Comparison of ENCODE assay signal across 14 cellular contexts in the genomic region with DNA sequence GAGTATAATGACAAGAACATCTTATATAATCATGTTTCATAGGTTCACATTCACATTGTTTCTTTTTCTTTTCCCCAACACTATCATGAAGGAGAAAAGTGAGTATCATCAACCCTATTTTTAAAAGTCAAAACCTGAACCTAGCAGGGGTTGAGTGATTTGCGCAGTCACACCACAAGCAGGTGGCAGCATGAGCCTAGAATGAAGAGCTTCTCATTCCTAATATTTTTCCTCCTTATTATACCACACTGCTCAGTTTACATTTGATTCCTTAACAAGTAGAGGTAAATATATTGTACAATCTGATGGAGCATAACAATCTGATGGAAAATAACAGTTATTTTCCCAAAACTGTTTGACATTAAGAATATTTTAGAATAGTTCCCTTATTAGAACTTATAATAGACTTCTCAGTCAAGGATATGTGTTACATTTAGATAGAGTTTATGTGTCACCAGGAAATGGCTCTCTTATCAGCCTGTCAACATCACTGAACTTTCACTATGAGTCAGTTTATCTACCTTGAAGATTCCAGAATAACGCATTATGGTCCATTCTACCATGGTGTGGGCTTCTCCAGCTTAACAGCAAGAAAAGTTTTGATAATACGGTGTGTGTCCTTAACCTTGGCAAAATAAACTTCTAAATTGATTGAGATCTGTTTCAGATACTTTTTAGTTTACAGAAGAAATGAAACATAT.
DNase-seq lines count a peak whose midpoint lies in the region; ATAC-seq and TF ChIP-seq lines count a peak whose summit lies in the region.
"Had no signal": no experiment of that assay in that cellular context is flagged by ENCODE, and none has a peak within 500 bp of the region (broad histone marks: within the 10 kb centered on the region; RNA-seq: fewer than 3 reads in every experiment).

No MANE protein-coding gene starts in this region.

- DNase-seq in T-helper 17 cell (no peak), endodermal cell (no peak), HFFc6 (no peak)
- DNase-seq: brain microvascular endothelial cell; effector CD4-positive, alpha-beta T cell; foreskin fibroblast; H7; MG63; NCI-H2107 had no signal

- peaks cover 14% of the 10 kb centered on the region for H3K4me1 Mint-ChIP-seq in T-helper 17 cell
- H3K4me1 Mint-ChIP-seq in endodermal cell: no peaks in the 10 kb centered on the region
- no peaks in the 10 kb centered on the region for H3K4me1 Mint-ChIP-seq in HFFc6 (ENCODE audit: low read depth)

- H3K27ac Mint-ChIP-seq in T-helper 17 cell (peak overlapping the region; percentile 80), endodermal cell (no peak overlapping the region), HFFc6 (no peak overlapping the region)

- peak overlapping the region; percentile 15 for H3K4me3 Mint-ChIP-seq in T-helper 17 cell
- H3K4me3 Mint-ChIP-seq in endodermal cell: no peak overlapping the region
- H3K4me3 Mint-ChIP-seq in HFFc6: no peak overlapping the region

- H3K9ac ChIP-seq in endodermal cell (ENCODE audit: extremely low read depth, low read length, poor library complexity, severe bottlenecking): no peak overlapping the region

- H3K9me3 ChIP-seq in T-helper 17 cell (ENCODE audit: control insufficient read depth, low read length, poor library complexity, severe bottlenecking) (no peaks in the 10 kb centered on the region), endodermal cell (ENCODE audit: control insufficient read depth, low read length) (no peaks in the 10 kb centered on the region)
- H3K9me3 ChIP-seq: MG63 had no signal

- 93 to 97% methylated on average over 2 to 3 of the region's 3 CpGs for WGBS in endodermal cell (ENCODE audit: insufficient coverage in 1 of 2, insufficient read length in 1 of 2), 2 experiments

- peaks cover under 1% of the 10 kb centered on the region for H3K36me3 Mint-ChIP-seq in T-helper 17 cell (ENCODE audit: low read depth)
- no peaks in the 10 kb centered on the region for H3K36me3 Mint-ChIP-seq in endodermal cell (ENCODE audit: low read depth)
- H3K36me3 Mint-ChIP-seq in HFFc6 (ENCODE audit: low read depth): no peaks in the 10 kb centered on the region

- H3K27ac ChIP-seq in C4-2B: no peak overlapping the region
- no peak overlapping the region for H3K27ac ChIP-seq in endodermal cell (ENCODE audit: low read depth, low read length)
- H3K27ac ChIP-seq: brain microvascular endothelial cell had no signal

- H3K4me3 ChIP-seq in endodermal cell (ENCODE audit: low read length): no peak overlapping the region
- H3K4me3 ChIP-seq: MG63 had no signal

- no peaks in the 10 kb centered on the region for H3K9me3 Mint-ChIP-seq in endodermal cell
- H3K9me3 Mint-ChIP-seq in HFFc6: no peaks in the 10 kb centered on the region

- peak; percentile 12 for TF ChIP-seq CTCF in C4-2B (conservative IDR thresholded peaks at IDR 0.05)
- TF ChIP-seq CTCF in endodermal cell (conservative IDR thresholded peaks at IDR 0.05): peak; percentile 22
- TF ChIP-seq CTCF in HFFc6 (IDR thresholded peaks at IDR 0.05): no peak

- ATAC-seq in GM18502 (IDR thresholded peaks at IDR 0.05; ENCODE audit: poor library complexity, unreplicated experiment): peak; percentile 69
- peak; percentile 47 for ATAC-seq in T-helper 17 cell
- no peak for ATAC-seq in GM21390 (IDR thresholded peaks at IDR 0.05; ENCODE audit: unreplicated experiment)
- no peak for ATAC-seq in HG03457 (IDR thresholded peaks at IDR 0.05; ENCODE audit: unreplicated experiment)
- ATAC-seq in HG02642 (IDR thresholded peaks at IDR 0.05; ENCODE audit: poor library complexity, unreplicated experiment): no peak

- no peaks in the 10 kb centered on the region for H3K36me3 ChIP-seq in endodermal cell (ENCODE audit: control insufficient read depth, insufficient read depth, low read length)
- H3K36me3 ChIP-seq: brain microvascular endothelial cell, MG63 had no signal

- H3K27me3 Mint-ChIP-seq in T-helper 17 cell: no peaks in the 10 kb centered on the region
- H3K27me3 Mint-ChIP-seq in endodermal cell (ENCODE audit: insufficient read depth): no peaks in the 10 kb centered on the region
- H3K27me3 Mint-ChIP-seq in HFFc6 (ENCODE audit: insufficient read depth): peaks cover 4% of the 10 kb centered on the region; the same call in 1 of the 2 replicates

- no peaks in the 10 kb centered on the region for H3K27me3 ChIP-seq in endodermal cell (ENCODE audit: control insufficient read depth, insufficient read depth, low read length, poor library complexity, severe bottlenecking)
- H3K27me3 ChIP-seq: brain microvascular endothelial cell, MG63 had no signal

- no peaks in the 10 kb centered on the region for H3K4me1 ChIP-seq in endodermal cell (ENCODE audit: control insufficient read depth, insufficient read depth, low read length)

Comparison
In these comparisons a context has a peak if more than half of its experiments do, and no peak if none do; other contexts are left out.
1. ATAC-seq: peak in GM18502 (single experiment) and T-helper 17 cell (single experiment); none in GM21390 (single experiment), HG03457 (single experiment) and HG02642 (single experiment).